ENCODE assay signal across 24 cellular contexts in the genomic region with DNA sequence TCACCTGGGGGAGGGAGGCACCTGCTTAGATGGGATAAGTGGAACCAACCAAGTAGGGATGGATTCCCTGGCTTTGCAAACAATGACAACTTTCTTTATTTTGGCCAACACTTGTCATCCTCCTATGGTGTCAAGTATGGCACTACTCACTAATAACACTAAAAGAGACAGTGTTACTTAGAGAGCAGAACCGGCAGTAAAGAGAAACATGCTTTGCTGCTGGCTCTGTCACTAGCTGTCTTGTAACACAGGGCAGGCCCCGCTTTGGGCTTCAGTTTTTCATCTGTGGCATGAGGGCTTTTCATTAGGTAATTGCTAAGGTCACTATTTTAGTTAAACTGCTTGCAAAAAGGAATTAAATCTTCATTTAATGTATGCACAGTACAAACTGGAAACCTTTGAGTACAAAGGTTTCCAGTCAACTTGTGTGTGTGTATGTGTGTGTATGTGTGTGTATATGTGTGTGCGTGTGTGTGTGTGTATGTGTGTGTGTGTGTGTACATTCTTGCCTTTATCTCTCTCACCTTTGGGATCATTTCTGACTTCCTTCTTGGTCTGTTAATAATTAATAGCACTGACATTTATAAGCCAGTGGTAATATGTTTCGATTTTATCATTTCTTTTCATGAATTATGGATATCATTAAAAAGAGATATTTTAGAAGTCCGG.
DNase-seq lines count a peak whose midpoint lies in the region; ATAC-seq and TF ChIP-seq lines count a peak whose summit lies in the region.
"Had no signal": no experiment of that assay in that cellular context is flagged by ENCODE, and none has a peak within 500 bp of the region (broad histone marks: within the 10 kb centered on the region; RNA-seq: fewer than 3 reads in every experiment).

No MANE protein-coding gene starts in this region.

- H3K27me3 ChIP-seq in right lobe of liver = no peaks in the 10 kb centered on the region
- H3K27me3 ChIP-seq: cardiac muscle cell, left lung had no signal

- no peak for DNase-seq in Right ventricle myocardium superior
- no peak for DNase-seq in cardiac septum (ENCODE audit: low spot score)
- DNase-seq in glomerular visceral epithelial cell (ENCODE audit: extremely low spot score) = peak; percentile 2
- DNase-seq in right lobe of liver = no peak
- DNase-seq in type B pancreatic cell (ENCODE audit: extremely low spot score, unreplicated experiment) = no peak
- no peak for DNase-seq in NCI-H1436 treated with DMSO at 0.1 percent for 48 hours (lab: John Stamatoyannopoulos, UW)
- DNase-seq: activated B cell treated with CpG ODN at 0.5 μM for 24 hours; activated naive CD4-positive, alpha-beta T cell treated with anti-CD3 and anti-CD28 coated beads, Interleukin-2, amount 10 ng/mL, durations not matched to agents 7 days and 5 days; AML-193; CD8-positive, alpha-beta T cell; cortex of kidney; DMS79; H7; IMR-90; left lung; midbrain; NCI-H1092 treated with DMSO at 0.1 percent for 48 hours; NCI-H2081; NCI-H446; T1000 had no signal

- H3K36me3 Mint-ChIP-seq in type B pancreatic cell = no peaks in the 10 kb centered on the region
- H3K36me3 Mint-ChIP-seq: activated naive CD4-positive, alpha-beta T cell treated with anti-CD3 and anti-CD28 coated beads, Interleukin-2, amount 10 ng/mL, durations not matched to agents 7 days and 5 days; CD8-positive, alpha-beta T cell had no signal

- peaks cover 14% of the 10 kb centered on the region for H3K4me1 Mint-ChIP-seq in type B pancreatic cell (ENCODE audit: unreplicated experiment)
- H3K4me1 Mint-ChIP-seq: activated B cell treated with CpG ODN at 0.5 μM for 24 hours; activated naive CD4-positive, alpha-beta T cell treated with anti-CD3 and anti-CD28 coated beads, Interleukin-2, amount 10 ng/mL, durations not matched to agents 7 days and 5 days had no signal

- no peaks in the 10 kb centered on the region for H3K9me3 ChIP-seq in right lobe of liver
- H3K9me3 ChIP-seq: left lung had no signal

- ATAC-seq in Right ventricle myocardium superior (ENCODE audit: poor library complexity) = peak; percentile 85
- peak; percentile 64 to 92 (median 85) for ATAC-seq in right lobe of liver
- no peak for ATAC-seq in GM19035 (IDR thresholded peaks at IDR 0.05; ENCODE audit: unreplicated experiment)
- ATAC-seq in GM19328 (IDR thresholded peaks at IDR 0.05; ENCODE audit: unreplicated experiment) = no peak
- ATAC-seq: CD8-positive, alpha-beta T cell; left lung had no signal

- TF ChIP-seq CTCF in right lobe of liver (IDR thresholded peaks at IDR 0.05) (no peak), type B pancreatic cell (conservative IDR thresholded peaks at IDR 0.05) (no peak)

- peaks cover 0 to 7% (median 0%) of the 10 kb centered on the region in 4 donors for H3K4me1 ChIP-seq in right lobe of liver
- H3K4me1 ChIP-seq: left lung had no signal

- peaks cover 5% of the 10 kb centered on the region for H3K27me3 Mint-ChIP-seq in type B pancreatic cell
- H3K27me3 Mint-ChIP-seq: activated B cell treated with CpG ODN at 0.5 μM for 24 hours had no signal

- no peak for TF ChIP-seq POLR2A in right lobe of liver (IDR thresholded peaks at IDR 0.05)

- H3K9me3 Mint-ChIP-seq in type B pancreatic cell = no peaks in the 10 kb centered on the region
- H3K9me3 Mint-ChIP-seq: activated B cell treated with CpG ODN at 0.5 μM for 24 hours; activated naive CD4-positive, alpha-beta T cell treated with anti-CD3 and anti-CD28 coated beads, Interleukin-2, amount 10 ng/mL, durations not matched to agents 7 days and 5 days; neural crest cell had no signal

- peak overlapping the region; percentile 7 to 52 (median 50) for H3K4me3 ChIP-seq in right lobe of liver
- H3K4me3 ChIP-seq: cardiac muscle cell, left lung had no signal

- intact Hi-C loops in Right ventricle myocardium superior (cut with DNase I) (no loop called here), cardiac septum (cut with DNase I) (no loop called here), right lobe of liver (cut with DNase I) (no loop called here)

- peak overlapping the region; percentile 52 for H3K4me3 Mint-ChIP-seq in type B pancreatic cell
- H3K4me3 Mint-ChIP-seq: activated B cell treated with CpG ODN at 0.5 μM for 24 hours; activated naive CD4-positive, alpha-beta T cell treated with anti-CD3 and anti-CD28 coated beads, Interleukin-2, amount 10 ng/mL, durations not matched to agents 7 days and 5 days; CD8-positive, alpha-beta T cell; neural crest cell had no signal

- H3K36me3 ChIP-seq in right lobe of liver = no peaks in the 10 kb centered on the region
- H3K36me3 ChIP-seq: cardiac muscle cell, left lung had no signal

- no peak overlapping the region for H3K27ac ChIP-seq in right lobe of liver
- H3K27ac ChIP-seq: cardiac muscle cell, left lung had no signal

- WGBS in right lobe of liver (ENCODE audit: insufficient coverage, low coverage, low lambda C conversion rate, missing lambda C conversion rate) = 27% methylated on average over 5 of the region's 5 CpGs

- peak overlapping the region; percentile 57 for H3K27ac Mint-ChIP-seq in type B pancreatic cell
- H3K27ac Mint-ChIP-seq: activated B cell treated with CpG ODN at 0.5 μM for 24 hours; activated naive CD4-positive, alpha-beta T cell treated with anti-CD3 and anti-CD28 coated beads, Interleukin-2, amount 10 ng/mL, durations not matched to agents 7 days and 5 days; CD8-positive, alpha-beta T cell had no signal

Comparison
In these comparisons a context has a peak if more than half of its experiments do, and no peak if none do; other contexts are left out.
1. ATAC-seq: peak in Right ventricle myocardium superior (single experiment) and right lobe of liver (4 of 4); none in GM19035 (single experiment) and GM19328 (single experiment).